Comparison of ENCODE assay signal across 29 cellular contexts in the genomic region with DNA sequence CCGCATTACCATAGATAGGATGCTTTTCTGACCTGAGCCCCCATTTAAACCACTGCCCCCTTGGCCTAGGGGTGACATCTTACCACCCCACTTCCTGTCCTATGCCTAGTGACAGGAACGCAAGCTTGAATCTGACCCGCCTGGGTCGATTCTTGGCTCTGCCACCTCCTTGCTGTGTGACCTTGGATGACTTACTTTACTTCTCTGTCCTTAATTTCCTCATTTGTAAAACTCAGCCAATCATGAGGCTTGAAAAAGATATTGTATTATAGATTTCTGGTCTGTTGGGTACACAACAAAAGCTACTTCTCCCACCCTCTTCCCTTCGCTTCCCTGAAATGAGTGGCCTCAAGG. TPM values are rescaled to one million over a fixed set of nuclear protein-coding genes. Genes with fewer than 3 reads are reported as not detected.
DNase-seq lines count a peak whose midpoint lies in the region; ATAC-seq and TF ChIP-seq lines count a peak whose summit lies in the region.
"Had no signal": no experiment of that assay in that cellular context is flagged by ENCODE, and none has a peak within 500 bp of the region (broad histone marks: within the 10 kb centered on the region; RNA-seq: fewer than 3 reads in every experiment).

No MANE protein-coding gene starts in this region.

- no peaks in the 10 kb centered on the region for H3K36me3 Mint-ChIP-seq in progenitor cell of endocrine pancreas (ENCODE audit: insufficient read depth)
- H3K36me3 Mint-ChIP-seq in activated CD4-positive, alpha-beta memory T cell treated with anti-CD3 and anti-CD28 coated beads, Interleukin-2, amount 10 ng/mL, durations not matched to agents 7 days and 5 days (ENCODE audit: low read depth): no peaks in the 10 kb centered on the region
- H3K36me3 Mint-ChIP-seq: CD8-positive, alpha-beta T cell had no signal

- DNase-seq in progenitor cell of endocrine pancreas (ENCODE audit: low spot score, unreplicated experiment): no peak
- DNase-seq in activated CD4-positive, alpha-beta memory T cell treated with anti-CD3 and anti-CD28 coated beads, Interleukin-2, amount 10 ng/mL, durations not matched to agents 7 days and 5 days: no peak
- no peak for DNase-seq in C1 segment of cervical spinal cord (lab: John Stamatoyannopoulos, UW)
- DNase-seq: activated CD4-positive, CD25-positive, alpha-beta regulatory T cell treated with anti-CD3 and anti-CD28 coated beads, Interleukin-2, amount 50 U/mL, for 72 hours; activated CD8-positive, alpha-beta memory T cell treated with anti-CD3 and anti-CD28 coated beads, Interleukin-2, amount 50 U/mL, for 48 hours; activated CD8-positive, alpha-beta T cell treated with anti-CD3 and anti-CD28 coated beads for 36 hours; activated naive CD4-positive, alpha-beta T cell treated with Interleukin-2 at 50 U/mL for 16 hours; CD8-positive, alpha-beta T cell; EL; foreskin melanocyte; KG1; mammary epithelial cell; NCI-H1417 treated with DMSO at 0.1 percent for 48 hours; NCI-H2081 treated with DMSO at 0.1 percent for 48 hours; NCI-H2227 treated with DMSO at 0.1 percent for 48 hours; NCI-H526 treated with DMSO at 0.1 percent for 48 hours; PC-3; stimulated activated naive CD4-positive, alpha-beta T cell; T-helper 17 cell had no signal

- H3K9ac ChIP-seq in HUES48 (ENCODE audit: low read depth, low read length): no peak overlapping the region
- peak overlapping the region; percentile 24 for H3K9ac ChIP-seq in muscle layer of colon (ENCODE audit: low read length)

- H3K27ac Mint-ChIP-seq in progenitor cell of endocrine pancreas: peak overlapping the region; percentile 7
- H3K27ac Mint-ChIP-seq in activated CD4-positive, alpha-beta memory T cell treated with anti-CD3 and anti-CD28 coated beads, Interleukin-2, amount 10 ng/mL, durations not matched to agents 7 days and 5 days: no peak overlapping the region
- H3K27ac Mint-ChIP-seq: activated CD8-positive, alpha-beta T cell treated with anti-CD3 and anti-CD28 coated beads for 36 hours; activated T-helper 1 cell treated with anti-CD3 and anti-CD28 coated beads, Interleukin-12 subunit alpha, Interleukin-12 subunit beta, Interleukin-2, Interleukin-4 antibody, amounts not matched to agents 30 ng/mL and 10 ng/mL and 1 ng/mL, durations not matched to agents 14 hours and 24 hours and 36 hours; CD8-positive, alpha-beta T cell; GM23338; T-helper 17 cell had no signal

- H3K27me3 ChIP-seq in HUES48 (ENCODE audit: control insufficient read depth, insufficient read depth, low read length) (no peaks in the 10 kb centered on the region), ectodermal cell (ENCODE audit: control insufficient read depth, insufficient read depth, low read length, poor library complexity, severe bottlenecking) (no peaks in the 10 kb centered on the region), muscle layer of colon (ENCODE audit: control insufficient read depth in 1 of 2, insufficient read depth in 2 of 2, low read length in 2 of 2) (no peaks in the 10 kb centered on the region)
- H3K27me3 ChIP-seq: suprapubic skin, vagina had no signal

- 93 to 94% methylated on average over 5 of the region's 5 CpGs for WGBS in ectodermal cell, 2 experiments

- TF ChIP-seq CTCF in progenitor cell of endocrine pancreas (IDR thresholded peaks at IDR 0.05; ENCODE audit: unreplicated experiment): no peak

- ATAC-seq in HG03196 (IDR thresholded peaks at IDR 0.05; ENCODE audit: unreplicated experiment) (no peak), GM18519 (IDR thresholded peaks at IDR 0.05; ENCODE audit: low FRiP score, unreplicated experiment) (no peak)
- ATAC-seq: A549; activated CD8-positive, alpha-beta T cell treated with anti-CD3 and anti-CD28 coated beads for 36 hours; CD8-positive, alpha-beta T cell; GM23338; PC-3; T-helper 17 cell had no signal

- peak overlapping the region; percentile 6 for H3K27ac ChIP-seq in HUES48 (ENCODE audit: low read depth, low read length)
- peak overlapping the region; percentile 99 for H3K27ac ChIP-seq in ectodermal cell (ENCODE audit: insufficient read depth, low read depth, low read length, poor library complexity, severe bottlenecking)
- H3K27ac ChIP-seq in muscle layer of colon (ENCODE audit: low read depth, low read length): peak overlapping the region; percentile 2
- H3K27ac ChIP-seq: A549, vagina had no signal

- H3K27me3 Mint-ChIP-seq in progenitor cell of endocrine pancreas: peaks cover 11% of the 10 kb centered on the region
- H3K27me3 Mint-ChIP-seq in activated CD4-positive, alpha-beta memory T cell treated with anti-CD3 and anti-CD28 coated beads, Interleukin-2, amount 10 ng/mL, durations not matched to agents 7 days and 5 days: no peaks in the 10 kb centered on the region
- H3K27me3 Mint-ChIP-seq: activated CD8-positive, alpha-beta T cell treated with anti-CD3 and anti-CD28 coated beads for 36 hours had no signal

- H3K36me3 ChIP-seq in HUES48 (ENCODE audit: control insufficient read depth, insufficient read depth, low read length) (no peaks in the 10 kb centered on the region), ectodermal cell (ENCODE audit: control insufficient read depth, insufficient read depth, low read length) (no peaks in the 10 kb centered on the region), muscle layer of colon (ENCODE audit: insufficient read depth, low read length) (no peaks in the 10 kb centered on the region)
- H3K36me3 ChIP-seq: suprapubic skin, vagina had no signal

- H3K9me3 ChIP-seq in HUES48 (ENCODE audit: control insufficient read depth, insufficient read depth, low read length) (no peaks in the 10 kb centered on the region), ectodermal cell (ENCODE audit: control insufficient read depth, low read length) (no peaks in the 10 kb centered on the region), muscle layer of colon (ENCODE audit: low read length) (no peaks in the 10 kb centered on the region)
- H3K9me3 ChIP-seq: A549, suprapubic skin, vagina had no signal

- H3K4me3 ChIP-seq in HUES48 (ENCODE audit: low read depth, low read length) (no peak overlapping the region), ectodermal cell (ENCODE audit: insufficient read depth, low read depth, low read length) (no peak overlapping the region), muscle layer of colon (ENCODE audit: low read depth in 1 of 2, low read length in 2 of 2) (no peak overlapping the region)
- H3K4me3 ChIP-seq: A549, GM23338, suprapubic skin, vagina had no signal

- H3K9me3 Mint-ChIP-seq in progenitor cell of endocrine pancreas (ENCODE audit: low read depth): no peaks in the 10 kb centered on the region
- no peaks in the 10 kb centered on the region for H3K9me3 Mint-ChIP-seq in activated CD4-positive, alpha-beta memory T cell treated with anti-CD3 and anti-CD28 coated beads, Interleukin-2, amount 10 ng/mL, durations not matched to agents 7 days and 5 days
- H3K9me3 Mint-ChIP-seq: activated CD8-positive, alpha-beta T cell treated with anti-CD3 and anti-CD28 coated beads for 36 hours; activated T-helper 1 cell treated with anti-CD3 and anti-CD28 coated beads, Interleukin-12 subunit alpha, Interleukin-12 subunit beta, Interleukin-2, Interleukin-4 antibody, amounts not matched to agents 30 ng/mL and 10 ng/mL and 1 ng/mL, durations not matched to agents 14 hours and 24 hours and 36 hours; CD8-positive, alpha-beta T cell; GM23338 had no signal

- H3K4me3 Mint-ChIP-seq in progenitor cell of endocrine pancreas (ENCODE audit: low read depth): no peak overlapping the region
- no peak overlapping the region for H3K4me3 Mint-ChIP-seq in activated CD4-positive, alpha-beta memory T cell treated with anti-CD3 and anti-CD28 coated beads, Interleukin-2, amount 10 ng/mL, durations not matched to agents 7 days and 5 days
- H3K4me3 Mint-ChIP-seq: activated CD8-positive, alpha-beta T cell treated with anti-CD3 and anti-CD28 coated beads for 36 hours; activated T-helper 1 cell treated with anti-CD3 and anti-CD28 coated beads, Interleukin-12 subunit alpha, Interleukin-12 subunit beta, Interleukin-2, Interleukin-4 antibody, amounts not matched to agents 30 ng/mL and 10 ng/mL and 1 ng/mL, durations not matched to agents 14 hours and 24 hours and 36 hours; CD8-positive, alpha-beta T cell; GM23338; T-helper 17 cell had no signal

- peaks cover 34% of the 10 kb centered on the region for H3K4me1 Mint-ChIP-seq in progenitor cell of endocrine pancreas (ENCODE audit: low read depth)
- no peaks in the 10 kb centered on the region for H3K4me1 Mint-ChIP-seq in activated CD4-positive, alpha-beta memory T cell treated with anti-CD3 and anti-CD28 coated beads, Interleukin-2, amount 10 ng/mL, durations not matched to agents 7 days and 5 days

- CTCF ChIA-PET in activated CD4-positive, alpha-beta memory T cell treated with anti-CD3 and anti-CD28 coated beads, Interleukin-2, amount 10 ng/mL, durations not matched to agents 7 days and 5 days (lab: Charles Lee): interaction anchor here (1.6 kb wide), 1 partner anchor 160 kb away, joined by 3 read pairs; no protein-coding TSS in a partner anchor

- H3K4me1 ChIP-seq in HUES48 (ENCODE audit: control insufficient read depth, insufficient read depth, low read length) (peaks cover 28% of the 10 kb centered on the region), ectodermal cell (ENCODE audit: control insufficient read depth, insufficient read depth, low read length) (peaks cover 94% of the 10 kb centered on the region), muscle layer of colon (ENCODE audit: insufficient read depth, low read length) (peaks cover 24% of the 10 kb centered on the region)
- H3K4me1 ChIP-seq: A549 had no signal

- POLR2A ChIA-PET in activated CD4-positive, alpha-beta memory T cell treated with anti-CD3 and anti-CD28 coated beads, Interleukin-2, amount 10 ng/mL, durations not matched to agents 7 days and 5 days (lab: Charles Lee): interaction anchor here (1.1 kb wide), 1 partner anchor 11 kb away, joined by 3 read pairs; no protein-coding TSS in a partner anchor

RNA-seq across cellular contexts. Expression of a gene that starts 39.2 kb away (rescaled TPM):
- 175 TPM for polyA plus RNA-seq in ectodermal cell (2013, experiment 1 of 4)
- 198 TPM for polyA plus RNA-seq in ectodermal cell (2013, experiment 2 of 4)
- polyA plus RNA-seq in ectodermal cell (2013, experiment 3 of 4): 131 TPM
- 166 TPM for polyA plus RNA-seq in ectodermal cell (2013, experiment 4 of 4)
- total RNA-seq in progenitor cell of endocrine pancreas: 24.9 and 26.4 TPM in 2 replicates
- 1 to 10 TPM; 1.7 to 1.8 TPM for total RNA-seq in activated CD4-positive, alpha-beta memory T cell treated with anti-CD3 and anti-CD28 coated beads, Interleukin-2, amount 10 ng/mL, durations not matched to agents 7 days and 5 days

Comparison
In these comparisons a context has a peak if more than half of its experiments do, and no peak if none do; other contexts are left out.
1. H3K27ac ChIP-seq: peak in every context shown above with its lines; median percentile 99 in ectodermal cell; 6 in HUES48; 2 in muscle layer of colon.